ENCODE assay signal across 17 cellular contexts in the genomic region with DNA sequence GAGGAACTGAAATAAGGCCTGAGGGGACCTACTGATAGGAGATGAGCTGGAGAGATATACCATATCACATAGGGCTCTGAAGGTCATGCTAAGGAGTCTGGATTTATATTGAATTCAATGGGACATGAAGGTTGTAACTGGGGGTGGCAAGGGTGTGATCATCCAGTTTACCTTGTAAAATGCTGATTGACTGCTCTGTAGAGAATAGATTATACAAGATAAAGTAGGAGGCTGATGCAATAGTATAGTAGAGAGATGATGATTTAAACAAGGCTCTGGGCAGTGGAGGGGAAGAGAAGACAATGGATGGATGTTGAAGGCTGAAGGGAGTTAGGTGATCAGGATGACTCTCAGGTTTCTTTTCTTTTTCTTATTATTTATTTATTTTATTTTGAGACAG. TPM values are rescaled to one million over a fixed set of nuclear protein-coding genes. Genes with fewer than 3 reads are reported as not detected.
DNase-seq lines count a peak whose midpoint lies in the region; ATAC-seq, FAIRE-seq and TF ChIP-seq lines count a peak whose summit lies in the region.
"Had no signal": no experiment of that assay in that cellular context is flagged by ENCODE, and none has a peak within 500 bp of the region (broad histone marks: within the 10 kb centered on the region; RNA-seq: fewer than 3 reads in every experiment).

No MANE protein-coding gene starts in this region.

- TF ChIP-seq CTCF in GM23338 (conservative IDR thresholded peaks at IDR 0.05; ENCODE audit: low read depth in 2 of 2) (no peak), GM12878 (IDR thresholded peaks at IDR 0.05 in 2 of 3, conservative IDR thresholded peaks at IDR 0.05 in 1 of 3; ENCODE audit: control insufficient read depth in 2 of 3, extremely low read depth in 1 of 3, insufficient read depth in 1 of 3, low read depth in 3 of 3, low read length in 3 of 3) (no peak)

- no peak overlapping the region for H3K4ac ChIP-seq in mesendoderm (ENCODE audit: low read depth, low read length)

- H3K36me3 Mint-ChIP-seq in GM23338 (ENCODE audit: low read depth), result no peaks in the 10 kb centered on the region
- H3K36me3 Mint-ChIP-seq: CD8-positive, alpha-beta T cell; IgD-negative memory B cell had no signal

- RAD21 ChIA-PET in GM12878 (lab: Charles Lee; ENCODE audit: unreplicated experiment), result no interaction called here

- no peaks in the 10 kb centered on the region for H3K9me3 ChIP-seq in GM12878 (replicated peaks; ENCODE audit: control insufficient read depth, insufficient read depth, low read length)
- H3K9me3 ChIP-seq: HAP-1 had no signal

- no peak overlapping the region for H2BK5ac ChIP-seq in mesendoderm (ENCODE audit: low read length)

- ATAC-seq in GM23338, result no peak
- no peak for ATAC-seq in GM12878
- no peak for ATAC-seq in HG03439 (IDR thresholded peaks at IDR 0.05; ENCODE audit: unreplicated experiment)
- ATAC-seq: CD8-positive, alpha-beta T cell; HepG2 had no signal

- H3K9ac ChIP-seq in GM12878 (ENCODE audit: control insufficient read depth, insufficient read depth, low read length) (no peak overlapping the region), mesendoderm (ENCODE audit: low read length) (no peak overlapping the region)
- H3K9ac ChIP-seq: BLaER1 treated with 17β-estradiol and CSF1 and Interleukin-3, amounts not matched to agents 10 nM and 100 nM had no signal

- no peaks in the 10 kb centered on the region for H3K9me2 ChIP-seq in GM23338 (ENCODE audit: insufficient read depth)

- TF ChIP-seq EP300 in GM12878 (IDR thresholded peaks at IDR 0.05; ENCODE audit: borderline replicate concordance in 1 of 2, control insufficient read depth in 1 of 2, low read depth in 2 of 2, low read length in 2 of 2), result no peak

- SMC1A ChIA-PET in GM12878 (lab: Charles Lee; ENCODE audit: uncharacterized antibody, unreplicated experiment), result no interaction called here

- peak overlapping the region; percentile 66 for H2AFZ ChIP-seq in GM23338
- no peak overlapping the region for H2AFZ ChIP-seq in GM12878 (ENCODE audit: control insufficient read depth, low read depth, low read length)

- TF ChIP-seq RAD21 in GM12878 (IDR thresholded peaks at IDR 0.05; ENCODE audit: insufficient read depth, low read depth, low read length), result no peak

- no peak overlapping the region for H2BK120ac ChIP-seq in mesendoderm (ENCODE audit: low read depth, low read length)

- H3K18ac ChIP-seq in mesendoderm (ENCODE audit: low read length), result no peak overlapping the region

- H3K27ac ChIP-seq in GM23338 (ENCODE audit: low read depth) (no peak overlapping the region), GM12878 (ENCODE audit: control insufficient read depth, insufficient read depth) (no peak overlapping the region), mesendoderm (ENCODE audit: low read depth, low read length) (no peak overlapping the region)
- H3K27ac ChIP-seq: BLaER1 treated with 17β-estradiol and CSF1 and Interleukin-3, amounts not matched to agents 10 nM and 100 nM had no signal

- BruUV-seq in GM12878 (replicated peaks; lab: Mats Ljungman, UMichigan), result no TSS peak

- TF ChIP-seq POLR2A in GM12878 (IDR thresholded peaks at IDR 0.05; ENCODE audit: low read depth, low read length), result no peak

- H4K5ac ChIP-seq in mesendoderm (ENCODE audit: low read length), result no peak overlapping the region

- no peak overlapping the region for H3K4me3 Mint-ChIP-seq in GM23338
- H3K4me3 Mint-ChIP-seq: B cell; CD8-positive, alpha-beta T cell; HFFc6 had no signal

- no peaks in the 10 kb centered on the region for H3K27me3 ChIP-seq in GM23338 (ENCODE audit: insufficient read depth)
- H3K27me3 ChIP-seq in GM12878 (replicated peaks in 1 of 2; ENCODE audit: control insufficient read depth in 2 of 2, insufficient read depth in 2 of 2, low read length in 1 of 2), result no peaks in the 10 kb centered on the region
- no peaks in the 10 kb centered on the region for H3K27me3 ChIP-seq in mesendoderm (ENCODE audit: insufficient read depth, low read length, poor library complexity)
- H3K27me3 ChIP-seq: BLaER1 treated with 17β-estradiol and CSF1 and Interleukin-3, amounts not matched to agents 10 nM and 100 nM had no signal

- CTCF ChIA-PET in HEK293T (lab: Yijun Ruan, JAX), result no interaction called here
- CTCF ChIA-PET in GM12878 (lab: Yijun Ruan, JAX), result interaction anchor here (0.6 kb wide), 1 partner anchor 44 kb away, joined by 3 read pairs; no protein-coding TSS in a partner anchor

- no peaks in the 10 kb centered on the region for H3K79me2 ChIP-seq in GM23338 (replicated peaks; ENCODE audit: insufficient read depth)
- H3K79me2 ChIP-seq in GM12878 (ENCODE audit: control insufficient read depth, insufficient read depth, low read length), result no peaks in the 10 kb centered on the region
- no peaks in the 10 kb centered on the region for H3K79me2 ChIP-seq in mesendoderm (ENCODE audit: control insufficient read depth, insufficient read depth, low read length)

- H3K4me3 ChIP-seq in GM23338 (no peak overlapping the region), GM12878 (no peak overlapping the region), mesendoderm (ENCODE audit: low read length) (no peak overlapping the region)
- H3K4me3 ChIP-seq: BLaER1 treated with 17β-estradiol and CSF1 and Interleukin-3, amounts not matched to agents 10 nM and 100 nM; HAP-1 had no signal

- H3K36me3 ChIP-seq in GM23338 (ENCODE audit: insufficient read depth) (no peaks in the 10 kb centered on the region), GM12878 (ENCODE audit: control insufficient read depth in 2 of 2, insufficient read depth in 2 of 2, low read length in 1 of 2) (no peaks in the 10 kb centered on the region), mesendoderm (ENCODE audit: control insufficient read depth, insufficient read depth, low read length) (no peaks in the 10 kb centered on the region)
- H3K36me3 ChIP-seq: BLaER1 treated with 17β-estradiol and CSF1 and Interleukin-3, amounts not matched to agents 10 nM and 100 nM; HAP-1 had no signal

- H3K4me1 Mint-ChIP-seq in GM23338, result peaks cover 5% of the 10 kb centered on the region; the same call in 2 of the 3 replicates

- intact Hi-C loops in GM12878 (cut with micrococcal nuclease; ENCODE audit: unreplicated experiment), result no loop called here

- peak; percentile 23 for FAIRE-seq in GM12878 (lab: Jason Lieb, UNC)
- FAIRE-seq: HepG2 had no signal

- no peak overlapping the region for H4K8ac ChIP-seq in mesendoderm (ENCODE audit: low read depth, low read length)

- no peak overlapping the region for H3K4me2 ChIP-seq in GM23338
- H3K4me2 ChIP-seq in GM12878 (ENCODE audit: control insufficient read depth, insufficient read depth), result no peak overlapping the region
- no peak overlapping the region for H3K4me2 ChIP-seq in mesendoderm (ENCODE audit: low read length)

- no peaks in the 10 kb centered on the region for H3K79me1 ChIP-seq in mesendoderm (ENCODE audit: low read length)

- peaks cover 8% of the 10 kb centered on the region for H3K27me3 Mint-ChIP-seq in GM23338 (ENCODE audit: insufficient read depth, low read depth, poor library complexity)

- H3K4me1 ChIP-seq in GM23338 (ENCODE audit: insufficient read depth) (no peaks in the 10 kb centered on the region), GM12878 (ENCODE audit: control insufficient read depth, insufficient read depth, low read length) (no peaks in the 10 kb centered on the region; the same call in 1 of the 2 replicates), mesendoderm (ENCODE audit: control insufficient read depth, low read depth, low read length) (peaks cover 2% of the 10 kb centered on the region)
- H3K4me1 ChIP-seq: HAP-1 had no signal

- no peaks in the 10 kb centered on the region for H3F3A ChIP-seq in GM23338 (replicated peaks; ENCODE audit: low read depth)

- no peak overlapping the region for H2BK15ac ChIP-seq in mesendoderm (replicated peaks; ENCODE audit: low read depth)

- H3K56ac ChIP-seq in mesendoderm (ENCODE audit: low read length), result no peak overlapping the region

- H4K20me1 ChIP-seq in GM23338 (replicated peaks; ENCODE audit: insufficient read depth) (no peaks in the 10 kb centered on the region), GM12878 (ENCODE audit: control insufficient read depth, insufficient read depth) (no peaks in the 10 kb centered on the region)
- H4K20me1 ChIP-seq: BLaER1 treated with 17β-estradiol and CSF1 and Interleukin-3, amounts not matched to agents 10 nM and 100 nM had no signal

- POLR2A ChIA-PET in HEK293T (lab: Yijun Ruan, JAX) (no interaction called here), GM12878 (lab: Charles Lee) (interaction anchor here (0.6 kb wide), 1 partner anchor 11 kb away, joined by 4 read pairs; no protein-coding TSS in a partner anchor)

- H3K9me3 Mint-ChIP-seq in GM23338, result peaks cover 2% of the 10 kb centered on the region; the same call in 1 of the 3 replicates
- H3K9me3 Mint-ChIP-seq: CD8-positive, alpha-beta T cell; HFFc6; IgD-negative memory B cell had no signal

- peak overlapping the region; percentile 51; the same call in 1 of the 2 replicates for H3K27ac Mint-ChIP-seq in GM23338
- H3K27ac Mint-ChIP-seq: B cell; CD8-positive, alpha-beta T cell; HFFc6; IgD-negative memory B cell had no signal

- no peak overlapping the region for H2AK5ac ChIP-seq in mesendoderm (ENCODE audit: low read length)

- no peak overlapping the region for H3K23ac ChIP-seq in mesendoderm (ENCODE audit: low read length)

- in situ Hi-C loops in GM12878 (cut with MboI), result no loop called here

- DNase-seq in GM23338 (ENCODE audit: low spot score) (no peak), HEK293T (ENCODE audit: extremely low spot score) (no peak), GM12878 (ENCODE audit: low read depth, low spot score) (no peak), mesendoderm (peak; percentile 32), cerebellum (ENCODE audit: low spot score) (no peak)
- DNase-seq: Calu3; CD8-positive, alpha-beta T cell; DMS79 treated with DMSO at 0.1 percent for 48 hours; GF-D8; HFFc6 had no signal

RNA-seq across cellular contexts. Expression of a gene that starts 18.0 kb away (rescaled TPM):
- 52.5 and 58.2 TPM in 2 replicates for total RNA-seq in GM23338 (2014; rRNA removed; shearing (Covaris generic))
- polyA plus RNA-seq in GM23338 (2016; fragmentation: Nextera tagmentation; extraction: Ambion mirVana) (20.6 and 27.4 TPM in 2 replicates), GM12878 (2011; rRNA removed) (33.3 and 45.1 TPM in 2 replicates), GM12878 (2014; fragmentation: Illumina TruSeq; extraction: Trizol) (22.0 and 29.6 TPM in 2 replicates), GM12878 (2014; fragmentation: Nextera tagmentation; extraction: Ambion mirVana) (10 to 100 TPM; 13.0 to 19.4 TPM), GM12878 (2014; rRNA removed) (16.6 and 17.4 TPM in 2 replicates), GM12878 (2016; fragmentation: Nextera tagmentation; extraction: Ambion mirVana) (10 to 100 TPM; 18.8 to 27.6 TPM)
- 134 and 146 TPM in 2 replicates for total RNA-seq in GM12878 (2013; cell fraction: nucleolus; rRNA removed)
- total RNA-seq in GM12878 (2014; rRNA removed) (16.5 and 19.1 TPM in 2 replicates), GM12878 (2014; rRNA removed; fragmentation: Illumina TruSeq; extraction: Trizol) (20.4 and 21.7 TPM in 2 replicates), GM12878 (2021) (27.6 and 31.0 TPM in 2 replicates), cerebellum (52.0 TPM)
- 13.4 TPM for polyA plus RNA-seq in GM12878 (2011; ENCODE audit: low read depth)
- polyA plus RNA-seq in GM12878 (2011; cell fraction: cytosol; rRNA removed), result 15.1 and 16.4 TPM in 2 replicates
- 35.7 and 41.8 TPM in 2 replicates for polyA plus RNA-seq in GM12878 (2011; cell fraction: nucleus; rRNA removed)
- 18.4 and 19.5 TPM in 2 replicates for polyA plus RNA-seq in GM12878 (2012)
- 74.8 and 99.3 TPM in 2 replicates for polyA minus RNA-seq in GM12878 (2011; rRNA and poly(A)+ RNA removed)
- 23.7 and 26.7 TPM in 2 replicates for polyA minus RNA-seq in GM12878 (2011; cell fraction: cytosol; rRNA and poly(A)+ RNA removed)
- 43.9 and 62.0 TPM in 2 replicates for polyA minus RNA-seq in GM12878 (2011; cell fraction: nucleus; rRNA and poly(A)+ RNA removed)
- polyA plus RNA-seq in mesendoderm (2013, experiment 1 of 2), result 15.0 TPM
- polyA plus RNA-seq in mesendoderm (2013, experiment 2 of 2), result 14.3 TPM

RNA-seq across cellular contexts. Expression of a gene that starts 19.9 kb away (rescaled TPM):
- total RNA-seq in GM23338 (2014; rRNA removed; shearing (Covaris generic)), result 0.17 and 0.66 TPM in 2 replicates
- polyA plus RNA-seq in GM23338 (2016; fragmentation: Nextera tagmentation; extraction: Ambion mirVana) (0.23 and 0.44 TPM in 2 replicates), GM12878 (2011; rRNA removed) (0.09 TPM in 1 of 2 replicates, not detected in the other), GM12878 (2014; fragmentation: Illumina TruSeq; extraction: Trizol) (0.04 and 0.16 TPM in 2 replicates), GM12878 (2014; fragmentation: Nextera tagmentation; extraction: Ambion mirVana) (under 1 TPM; 0.06 to 0.13 TPM), GM12878 (2014; rRNA removed) (0.05 and 0.10 TPM in 2 replicates), GM12878 (2016; fragmentation: Nextera tagmentation; extraction: Ambion mirVana) (under 1 TPM; 0.15 to 0.19 TPM)
- total RNA-seq in GM12878 (2013; cell fraction: nucleolus; rRNA removed), result 0.33 and 0.42 TPM in 2 replicates
- total RNA-seq in GM12878 (2014; rRNA removed) (0.05 and 0.11 TPM in 2 replicates), GM12878 (2014; rRNA removed; fragmentation: Illumina TruSeq; extraction: Trizol) (0.18 and 0.23 TPM in 2 replicates), GM12878 (2021) (0.10 and 0.16 TPM in 2 replicates), cerebellum (5.4 TPM)
- 0.13 TPM for polyA plus RNA-seq in GM12878 (2011; ENCODE audit: low read depth)
- polyA plus RNA-seq in GM12878 (2011; cell fraction: cytosol; rRNA removed), result 0.01 TPM in 1 of 2 replicates, not detected in the other
- 0.03 TPM in 1 of 2 replicates, not detected in the other for polyA plus RNA-seq in GM12878 (2011; cell fraction: nucleus; rRNA removed)
- 0.22 and 0.27 TPM in 2 replicates for polyA plus RNA-seq in GM12878 (2012)
- polyA minus RNA-seq in GM12878 (2011; rRNA and poly(A)+ RNA removed), result not detected in 2 replicates
- not detected in 2 replicates for polyA minus RNA-seq in GM12878 (2011; cell fraction: cytosol; rRNA and poly(A)+ RNA removed)
- polyA minus RNA-seq in GM12878 (2011; cell fraction: nucleus; rRNA and poly(A)+ RNA removed), result not detected in 2 replicates
- polyA plus RNA-seq in mesendoderm (2013, experiment 1 of 2), result 0.13 TPM
- 0.13 TPM for polyA plus RNA-seq in mesendoderm (2013, experiment 2 of 2)
- total RNA-seq: A172; Calu3; CD8-positive, alpha-beta T cell; HepG2; HFFc6 had no signal
- polyA plus RNA-seq: HepG2 had no signal
